In genomic region chr17:77034677-77035424, GRCh38 we compare ENCODE assay signal across 17 cellular contexts.
"Had no signal": no experiment of that assay in that cellular context is flagged by ENCODE, and none has a peak within 500 bp of the region (broad histone marks: within the 10 kb centered on the region; RNA-seq: fewer than 3 reads in every experiment).

No MANE protein-coding gene starts in this region.

- H3K27ac ChIP-seq: heart right ventricle, lower lobe of right lung, ovary, psoas muscle, tibial nerve had no signal

- H3K36me3 ChIP-seq: heart right ventricle, lower lobe of right lung, ovary had no signal

- H3K4me3 ChIP-seq: heart right ventricle, lower lobe of right lung, mucosa of descending colon, ovary, psoas muscle, tibial nerve had no signal

- H3K36me3 Mint-ChIP-seq: activated naive CD4-positive, alpha-beta T cell treated with anti-CD3 and anti-CD28 coated beads, Interleukin-2, amount 50 U/mL, for 24 hours had no signal

- H3K4me3 Mint-ChIP-seq: activated CD4-positive, alpha-beta T cell treated with anti-CD3 and anti-CD28 coated beads, Interleukin-2, amount 10 ng/mL, durations not matched to agents 7 days and 5 days; activated CD8-positive, alpha-beta T cell treated with anti-CD3 and anti-CD28 coated beads, Interleukin-2, amount 10 ng/mL, durations not matched to agents 7 days and 5 days; activated naive CD4-positive, alpha-beta T cell treated with anti-CD3 and anti-CD28 coated beads, Interleukin-2, amount 50 U/mL, for 24 hours had no signal

- DNase-seq: activated CD4-positive, alpha-beta T cell treated with anti-CD3 and anti-CD28 coated beads, Interleukin-2, amount 10 ng/mL, durations not matched to agents 7 days and 5 days; activated CD8-positive, alpha-beta T cell treated with anti-CD3 and anti-CD28 coated beads, Interleukin-2, amount 10 ng/mL, durations not matched to agents 7 days and 5 days; activated gamma-delta T cell treated with Interleukin-2 at 50 U/mL for 16 hours; cortex of kidney; heart right ventricle; kidney; lower lobe of right lung; mesendoderm; mucosa of descending colon; ovary; psoas muscle; right cardiac atrium; stimulated activated CD4-positive, alpha-beta T cell treated with anti-CD3 and anti-CD28 coated beads, Interleukin-12 subunit alpha, Interleukin-12 subunit beta, amount 100 ng/mL, for 4 hours; stimulated activated CD4-positive, alpha-beta T cell treated with anti-CD3 and anti-CD28 coated beads, Interleukin-4, amount 100 ng/mL, for 4 hours; stimulated activated naive CD8-positive, alpha-beta T cell treated with anti-CD3 and anti-CD28 coated beads, Interleukin-15, Interleukin-2, amounts not matched to agents 100 U/mL and 50 U/mL, for 24 hours had no signal

- H3K27me3 ChIP-seq: ovary had no signal

- H3K4me1 ChIP-seq: lower lobe of right lung, psoas muscle, tibial nerve had no signal

- H3K27ac Mint-ChIP-seq: activated CD4-positive, alpha-beta T cell treated with anti-CD3 and anti-CD28 coated beads, Interleukin-2, amount 10 ng/mL, durations not matched to agents 7 days and 5 days; activated CD8-positive, alpha-beta T cell treated with anti-CD3 and anti-CD28 coated beads, Interleukin-2, amount 10 ng/mL, durations not matched to agents 7 days and 5 days; activated naive CD4-positive, alpha-beta T cell treated with anti-CD3 and anti-CD28 coated beads, Interleukin-2, amount 50 U/mL, for 24 hours had no signal

- H3K9me3 Mint-ChIP-seq: activated naive CD4-positive, alpha-beta T cell treated with anti-CD3 and anti-CD28 coated beads, Interleukin-2, amount 50 U/mL, for 24 hours had no signal

- H3K4me1 Mint-ChIP-seq: activated CD4-positive, alpha-beta T cell treated with anti-CD3 and anti-CD28 coated beads, Interleukin-2, amount 10 ng/mL, durations not matched to agents 7 days and 5 days; activated naive CD4-positive, alpha-beta T cell treated with anti-CD3 and anti-CD28 coated beads, Interleukin-2, amount 50 U/mL, for 24 hours had no signal

- H3K9me3 ChIP-seq: mucosa of descending colon, ovary had no signal
